In genomic region chr20:31517373-31517772, GRCh38 we compare ENCODE assay signal across 8 cellular contexts. TPM values are rescaled to one million over a fixed set of nuclear protein-coding genes. Genes with fewer than 3 reads are reported as not detected.
A peak's percentile ranks its signal among the peaks of the same experiment; 100 is the strongest.
DNase-seq lines count a peak whose midpoint lies in the region; ATAC-seq, FAIRE-seq and TF ChIP-seq lines count a peak whose summit lies in the region.

No MANE protein-coding gene starts in this region.

- H3K36me3 ChIP-seq in neutrophil, result no peaks in the 10 kb centered on the region
- H3K36me3 ChIP-seq in kidney (ENCODE audit: control insufficient read depth in 1 of 2, insufficient read depth in 2 of 2, low read length in 2 of 2), result no peaks in the 10 kb centered on the region

- H3K27ac ChIP-seq in neutrophil (peak overlapping the region; percentile 94), kidney (ENCODE audit: low read depth in 2 of 2, low read length in 2 of 2) (no peak overlapping the region)

- H3K9ac ChIP-seq in kidney (ENCODE audit: low read length in 2 of 2), result no peak overlapping the region

- no peaks in the 10 kb centered on the region for H3K9me3 ChIP-seq in neutrophil
- no peaks in the 10 kb centered on the region for H3K9me3 ChIP-seq in kidney (ENCODE audit: control insufficient read depth in 1 of 2, low read length in 2 of 2)

- FAIRE-seq in kidney (lab: Jason Lieb, UNC), result no peak

- H3K27me3 ChIP-seq in neutrophil, result no peaks in the 10 kb centered on the region

- peak; percentile 58 for TF ChIP-seq CTCF in choroid plexus epithelial cell (conservative IDR thresholded peaks at IDR 0.05; ENCODE audit: low read depth, low read length)
- TF ChIP-seq CTCF in neutrophil (IDR thresholded peaks at IDR 0.05), result no peak
- TF ChIP-seq CTCF in kidney (IDR thresholded peaks at IDR 0.05; ENCODE audit: borderline replicate concordance, extremely low read depth, insufficient read depth), result no peak

- no peak for ATAC-seq in GM21786 (IDR thresholded peaks at IDR 0.05; ENCODE audit: unreplicated experiment)

- peak in 2 of 3 experiments; percentile 12 to 30 for DNase-seq in NCI-H1417 (lab: John Stamatoyannopoulos, UW)
- DNase-seq in NCI-H1417 treated with DMSO at 0.1 percent for 48 hours (lab: John Stamatoyannopoulos, UW), result no peak
- peak; percentile 23 for DNase-seq in NAMALWA (ENCODE audit: low spot score)
- DNase-seq in choroid plexus epithelial cell (ENCODE audit: low read depth), result peak; percentile 71
- DNase-seq in T-helper 1 cell, result no peak
- DNase-seq in kidney, result no peak

- H3K4me1 ChIP-seq in neutrophil (ENCODE audit: control insufficient read depth in 1 of 2, insufficient read depth in 1 of 2, low read depth in 1 of 2, low read length in 1 of 2), result peaks cover 78 to 84% of the 10 kb centered on the region in 2 experiments
- H3K4me1 ChIP-seq in kidney (ENCODE audit: control insufficient read depth in 1 of 2, insufficient read depth in 1 of 2, low read depth in 1 of 2, low read length in 2 of 2), result peaks cover 3 to 24% of the 10 kb centered on the region in 2 donors

- no peak overlapping the region for H3K4me3 ChIP-seq in choroid plexus epithelial cell (ENCODE audit: low read depth, low read length)
- H3K4me3 ChIP-seq in neutrophil (ENCODE audit: low read depth in 1 of 2, low read length in 1 of 2), result no peak overlapping the region
- no peak overlapping the region for H3K4me3 ChIP-seq in kidney (ENCODE audit: low read length in 2 of 2)

- intact Hi-C loops in kidney (cut with DNase I), result no loop called here

RNA-seq across cellular contexts. Expression of gene HM13, which starts 3.1 kb away (rescaled TPM):
- 174 TPM for total RNA-seq in kidney
- 154 TPM for polyA plus RNA-seq in kidney (ENCODE audit: insufficient read depth, low read depth, low replicate concordance)

RNA-seq across cellular contexts. Expression of gene REM1, which starts 42.3 kb away (rescaled TPM):
- total RNA-seq in kidney, result 2.5 TPM
- 2.0 TPM for polyA plus RNA-seq in kidney (ENCODE audit: insufficient read depth, low read depth, low replicate concordance)

RNA-seq across cellular contexts. Expression of gene DEFB124, which starts 42.4 kb away (rescaled TPM):
- 2.5 TPM for total RNA-seq in kidney
- not detected for polyA plus RNA-seq in kidney (ENCODE audit: insufficient read depth, low read depth, low replicate concordance)

Comparison
In these comparisons a context has a peak if more than half of its experiments do, and no peak if none do; other contexts are left out.
1. DNase-seq: peak in NCI-H1417 (2 of 3), NAMALWA (single experiment) and choroid plexus epithelial cell (single experiment); none in NCI-H1417 treated with DMSO at 0.1 percent for 48 hours (single experiment), T-helper 1 cell (0 of 5) and kidney (single experiment).